In the genomic region with DNA sequence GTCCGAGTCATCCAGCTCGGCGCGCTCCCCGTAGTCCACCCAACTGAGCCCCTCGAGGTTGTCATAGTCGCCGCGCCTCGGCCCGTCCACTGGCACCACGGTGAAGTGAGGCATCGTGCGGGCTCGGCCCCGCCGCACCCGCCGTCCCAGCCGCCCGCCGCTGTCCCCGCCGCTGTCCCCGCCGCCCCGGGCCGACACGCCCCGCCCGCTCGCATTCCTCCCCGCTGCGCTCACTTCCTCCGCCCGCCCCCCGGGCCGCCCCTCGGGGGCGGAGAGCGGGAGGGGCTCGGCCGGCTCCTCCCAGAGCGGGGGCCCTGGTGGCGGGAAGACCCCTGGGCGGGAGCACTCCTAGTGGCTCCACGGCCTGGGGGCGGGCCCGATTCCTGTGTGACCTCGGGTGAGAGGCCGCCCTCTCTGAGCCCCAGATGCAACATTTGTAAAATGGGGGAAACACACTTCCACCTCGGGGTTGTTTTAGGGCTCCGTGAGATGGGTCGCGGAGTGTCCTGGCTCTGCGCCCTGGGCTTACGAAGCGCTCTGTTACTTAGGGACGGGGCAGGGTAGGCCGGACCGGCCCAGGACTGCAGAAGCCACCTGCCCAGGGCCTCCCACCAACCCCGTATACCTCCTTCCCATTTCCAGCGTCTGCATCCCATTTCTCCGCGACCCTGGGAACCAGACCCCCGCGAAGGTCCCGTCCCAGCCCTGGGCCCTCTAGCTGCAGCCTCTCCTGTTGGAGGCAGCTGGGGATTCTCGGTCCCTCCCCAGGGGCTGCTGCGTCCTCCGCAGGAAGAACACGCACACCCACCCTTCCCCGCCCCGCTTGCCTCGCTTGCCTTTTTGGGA, we compare ENCODE assay signal across 8 cellular contexts. TPM values are rescaled to one million over a fixed set of nuclear protein-coding genes. Genes with fewer than 3 reads are reported as not detected.
DNase-seq lines count a peak whose midpoint lies in the region; ATAC-seq and TF ChIP-seq lines count a peak whose summit lies in the region.

A gene (minus strand): TSS at position 198 of the 846 bp plus-strand sequence. CDS start 84 bp downstream, at position 114.

- peak within 1 kb of the TSS; percentile 98 for H3K4me3 Mint-ChIP-seq in CD4-positive, alpha-beta T cell
- peak within 1 kb of the TSS; percentile 100 for H3K4me3 Mint-ChIP-seq in activated naive CD4-positive, alpha-beta T cell treated with anti-CD3 and anti-CD28 coated beads, Interleukin-2, amount 10 ng/mL, durations not matched to agents 7 days and 5 days

- DNase-seq in CD4-positive, alpha-beta T cell, result peak; percentile 61 to 89 (median 74)
- DNase-seq in HPDE6-E6E7 (ENCODE audit: extremely low spot score) (peak; percentile 72), SK-N-MC (ENCODE audit: low read depth, low spot score) (no peak), germinal center (ENCODE audit: low spot score) (peak; percentile 92), omental fat pad (ENCODE audit: low spot score) (peak; percentile 54), testis (peak; percentile 84)
- DNase-seq in activated naive CD4-positive, alpha-beta T cell treated with anti-CD3 and anti-CD28 coated beads, Interleukin-2, amount 10 ng/mL, durations not matched to agents 7 days and 5 days, result peak; percentile 92

- no peaks in the 10 kb centered on the region for H3K9me3 ChIP-seq in CD4-positive, alpha-beta T cell (ENCODE audit: control insufficient read depth, low read length)
- no peaks in the 10 kb centered on the region for H3K9me3 ChIP-seq in SK-N-MC (ENCODE audit: low read depth, low read length)
- no peaks in the 10 kb centered on the region for H3K9me3 ChIP-seq in testis

- H3K9me3 Mint-ChIP-seq in CD4-positive, alpha-beta T cell, result no peaks in the 10 kb centered on the region
- no peaks in the 10 kb centered on the region for H3K9me3 Mint-ChIP-seq in activated naive CD4-positive, alpha-beta T cell treated with anti-CD3 and anti-CD28 coated beads, Interleukin-2, amount 10 ng/mL, durations not matched to agents 7 days and 5 days

- intact Hi-C loops in CD4-positive, alpha-beta T cell (cut with DNase I, micrococcal nuclease), result loop anchor here (1.0 to 2.0 kb wide), 4 partner anchors 14 to 32 kb away; a partner anchor contains a TSS
- intact Hi-C loops in testis (cut with DNase I; ENCODE audit: low total_unique reads), result no loop called here

- H3K27me3 ChIP-seq in CD4-positive, alpha-beta T cell (ENCODE audit: control insufficient read depth, insufficient read depth, low read length), result no peaks in the 10 kb centered on the region
- no peaks in the 10 kb centered on the region for H3K27me3 ChIP-seq in testis

- POLR2A ChIA-PET in CD4-positive, alpha-beta T cell (lab: Charles Lee), result interaction anchor here (0.8 to 4.9 kb wide), 9 partner anchors 14 to 116 kb away, joined by 3 to 36 read pairs (median 3); a partner anchor contains a TSS

- H3K36me3 Mint-ChIP-seq in CD4-positive, alpha-beta T cell (ENCODE audit: low read depth), result peaks cover 5% of the 10 kb centered on the region
- H3K36me3 Mint-ChIP-seq in activated naive CD4-positive, alpha-beta T cell treated with anti-CD3 and anti-CD28 coated beads, Interleukin-2, amount 10 ng/mL, durations not matched to agents 7 days and 5 days, result no peaks in the 10 kb centered on the region

- H3K27ac Mint-ChIP-seq in CD4-positive, alpha-beta T cell, result peak within 1 kb of the TSS; percentile 83
- H3K27ac Mint-ChIP-seq in activated naive CD4-positive, alpha-beta T cell treated with anti-CD3 and anti-CD28 coated beads, Interleukin-2, amount 10 ng/mL, durations not matched to agents 7 days and 5 days, result peak within 1 kb of the TSS; percentile 93

- no peak for TF ChIP-seq CTCF in CD4-positive, alpha-beta T cell (IDR thresholded peaks at IDR 0.05)
- TF ChIP-seq CTCF in omental fat pad (IDR thresholded peaks at IDR 0.05) (no peak), testis (IDR thresholded peaks at IDR 0.05) (no peak)

- WGBS in testis, 2 donors, result 0 to 1% methylated on average over 16 to 56 of the region's 75 CpGs

- peaks cover 20% of the 10 kb centered on the region for H3K4me1 ChIP-seq in testis

- peak within 1 kb of the TSS; percentile 47 for H3K9ac ChIP-seq in SK-N-MC (ENCODE audit: insufficient read length)

- H3K27me3 Mint-ChIP-seq in CD4-positive, alpha-beta T cell, result no peaks in the 10 kb centered on the region
- peaks cover 23% of the 10 kb centered on the region for H3K27me3 Mint-ChIP-seq in activated naive CD4-positive, alpha-beta T cell treated with anti-CD3 and anti-CD28 coated beads, Interleukin-2, amount 10 ng/mL, durations not matched to agents 7 days and 5 days

- H3K27ac ChIP-seq in CD4-positive, alpha-beta T cell (ENCODE audit: low read depth, low read length), result peak within 1 kb of the TSS; percentile 59
- H3K27ac ChIP-seq in SK-N-MC, result no peak within 1 kb of the TSS
- peak within 1 kb of the TSS; percentile 85 to 94 for H3K27ac ChIP-seq in testis

- H3K36me3 ChIP-seq in SK-N-MC (ENCODE audit: insufficient read depth, low read length) (no peaks in the 10 kb centered on the region), testis (ENCODE audit: low read depth, missing control alignments) (no peaks in the 10 kb centered on the region)

- CTCF ChIA-PET in CD4-positive, alpha-beta T cell (lab: Charles Lee), result interaction anchor here (0.8 to 1.3 kb wide), 5 partner anchors 26 to 152 kb away, joined by 3 to 4 read pairs (median 3); a partner anchor contains a TSS
- CTCF ChIA-PET in activated naive CD4-positive, alpha-beta T cell treated with anti-CD3 and anti-CD28 coated beads, Interleukin-2, amount 10 ng/mL, durations not matched to agents 7 days and 5 days (lab: Charles Lee), result interaction anchor here (0.8 to 1.4 kb wide), 3 partner anchors 9 to 72 kb away, joined by 3 to 5 read pairs (median 3); a partner anchor contains a TSS

- peak; percentile 56 for TF ChIP-seq POLR2A in testis (IDR thresholded peaks at IDR 0.05)

- H3K4me3 ChIP-seq in SK-N-MC, result peak within 1 kb of the TSS; percentile 76
- peak within 1 kb of the TSS; percentile 82 to 89 for H3K4me3 ChIP-seq in testis

- peaks cover 24% of the 10 kb centered on the region for H3K4me1 Mint-ChIP-seq in CD4-positive, alpha-beta T cell (ENCODE audit: low read depth)
- peaks cover 33% of the 10 kb centered on the region for H3K4me1 Mint-ChIP-seq in activated naive CD4-positive, alpha-beta T cell treated with anti-CD3 and anti-CD28 coated beads, Interleukin-2, amount 10 ng/mL, durations not matched to agents 7 days and 5 days

- ATAC-seq in CD4-positive, alpha-beta T cell (ENCODE audit: poor library complexity), result peak; percentile 85
- ATAC-seq in GM19463 (IDR thresholded peaks at IDR 0.05; ENCODE audit: unreplicated experiment), result peak; percentile 84
- peak; percentile 94 for ATAC-seq in omental fat pad (ENCODE audit: low FRiP score)

RNA-seq across cellular contexts. Expression of the gene that starts here (rescaled TPM):
- 10 to 100 TPM; 15.1 to 17.7 TPM for total RNA-seq in CD4-positive, alpha-beta T cell
- total RNA-seq in omental fat pad, result 10 to 100 TPM; 39.4 to 92.2 (median 70.8) TPM
- total RNA-seq in testis, result 10 to 100 TPM; 64.3 to 68.4 TPM
- 46.7 TPM for polyA plus RNA-seq in testis (ENCODE audit: insufficient read depth, low read depth, low replicate concordance)
